ENCODE assay signal across 28 cellular contexts in genomic region chr6:38722727-38723334, GRCh38. TPM values are rescaled to one million over a fixed set of nuclear protein-coding genes. Genes with fewer than 3 reads are reported as not detected.
"Had no signal": no experiment of that assay in that cellular context is flagged by ENCODE, and none has a peak within 500 bp of the region (broad histone marks: within the 10 kb centered on the region; RNA-seq: fewer than 3 reads in every experiment).

No MANE protein-coding gene starts in this region.

- H3K9me3 Mint-ChIP-seq: activated T-cell treated with anti-CD3 and anti-CD28 coated beads, Interleukin-2, amount 50 U/mL, for 24 hours had no signal

- DNase-seq: activated CD4-positive, alpha-beta T cell treated with anti-CD3 and anti-CD28 coated beads, Interleukin-2, amount 10 ng/mL, durations not matched to agents 24 days and 14 days; activated CD4-positive, alpha-beta T cell treated with anti-CD3 and anti-CD28 coated beads, Interleukin-2, amount 50 U/mL, for 4 hours; activated CD8-positive, alpha-beta T cell treated with anti-CD3 and anti-CD28 coated beads, Interleukin-2, amount 10 ng/mL, durations not matched to agents 7 days and 5 days; activated gamma-delta T cell; activated naive CD4-positive, alpha-beta T cell treated with Interleukin-2 at 50 U/mL for 16 hours; activated naive CD8-positive, alpha-beta T cell treated with anti-CD3 and anti-CD28 coated beads, Interleukin-2, amount 10 ng/mL, durations not matched to agents 7 days and 5 days; activated T-cell treated with anti-CD3 and anti-CD28 coated beads, Interleukin-2, amount 50 U/mL, for 24 hours; amygdala; NCI-H1092 treated with DMSO at 0.1 percent for 48 hours; NCI-H1417; NCI-H146; NCI-H187; NCI-H2081; NCI-H226; NCI-H446 treated with DMSO at 0.1 percent for 48 hours; NCI-H524 treated with DMSO at 0.1 percent for 48 hours; OCI-M1; Right ventricle myocardium superior; SW 1271; T-helper 1 cell; T-helper 2 cell; T-helper 9 cell; WERI-Rb-1 had no signal

- H3K4me3 Mint-ChIP-seq: activated CD4-positive, alpha-beta T cell treated with anti-CD3 and anti-CD28 coated beads, Interleukin-2, amount 10 ng/mL, durations not matched to agents 24 days and 14 days; activated CD8-positive, alpha-beta T cell treated with anti-CD3 and anti-CD28 coated beads, Interleukin-2, amount 10 ng/mL, durations not matched to agents 7 days and 5 days; activated naive CD4-positive, alpha-beta T cell treated with anti-CD3 and anti-CD28 coated beads, Interleukin-2, amount 50 U/mL, for 24 hours; activated naive CD8-positive, alpha-beta T cell treated with anti-CD3 and anti-CD28 coated beads, Interleukin-2, amount 10 ng/mL, durations not matched to agents 7 days and 5 days; activated T-cell treated with anti-CD3 and anti-CD28 coated beads, Interleukin-2, amount 50 U/mL, for 24 hours had no signal

- H3K27ac Mint-ChIP-seq: activated CD4-positive, alpha-beta T cell treated with anti-CD3 and anti-CD28 coated beads, Interleukin-2, amount 10 ng/mL, durations not matched to agents 24 days and 14 days; activated CD8-positive, alpha-beta T cell treated with anti-CD3 and anti-CD28 coated beads, Interleukin-2, amount 10 ng/mL, durations not matched to agents 7 days and 5 days; activated naive CD4-positive, alpha-beta T cell treated with anti-CD3 and anti-CD28 coated beads, Interleukin-2, amount 50 U/mL, for 24 hours; activated naive CD8-positive, alpha-beta T cell treated with anti-CD3 and anti-CD28 coated beads, Interleukin-2, amount 10 ng/mL, durations not matched to agents 7 days and 5 days; activated T-cell treated with anti-CD3 and anti-CD28 coated beads, Interleukin-2, amount 50 U/mL, for 24 hours; activated T-helper 2 cell treated with anti-CD3 and anti-CD28 coated beads, Interferon-gamma antibody, Interleukin-2, Interleukin-4, amounts not matched to agents 10 μg/mL and 5 μg/mL and 100 μg/mL, durations not matched to agents 14 hours and 24 hours and 36 hours had no signal

- H3K27ac ChIP-seq: ascending aorta, breast epithelium, WERI-Rb-1 had no signal

RNA-seq across cellular contexts. Expression of gene DNAH8, which starts 7.7 kb away (rescaled TPM):
- total RNA-seq: activated CD4-positive, alpha-beta T cell treated with anti-CD3 and anti-CD28 coated beads, Interleukin-2, amount 10 ng/mL, durations not matched to agents 24 days and 14 days; activated CD8-positive, alpha-beta T cell treated with anti-CD3 and anti-CD28 coated beads, Interleukin-2, amount 10 ng/mL, durations not matched to agents 7 days and 5 days; activated T-helper 2 cell treated with anti-CD3 and anti-CD28 coated beads, Interferon-gamma antibody, Interleukin-2, Interleukin-4, amounts not matched to agents 10 μg/mL and 5 μg/mL and 100 μg/mL, durations not matched to agents 14 hours and 24 hours and 36 hours; ascending aorta; M059J had no signal
